Comparison of ENCODE assay signal across 8 cellular contexts in the genomic region with DNA sequence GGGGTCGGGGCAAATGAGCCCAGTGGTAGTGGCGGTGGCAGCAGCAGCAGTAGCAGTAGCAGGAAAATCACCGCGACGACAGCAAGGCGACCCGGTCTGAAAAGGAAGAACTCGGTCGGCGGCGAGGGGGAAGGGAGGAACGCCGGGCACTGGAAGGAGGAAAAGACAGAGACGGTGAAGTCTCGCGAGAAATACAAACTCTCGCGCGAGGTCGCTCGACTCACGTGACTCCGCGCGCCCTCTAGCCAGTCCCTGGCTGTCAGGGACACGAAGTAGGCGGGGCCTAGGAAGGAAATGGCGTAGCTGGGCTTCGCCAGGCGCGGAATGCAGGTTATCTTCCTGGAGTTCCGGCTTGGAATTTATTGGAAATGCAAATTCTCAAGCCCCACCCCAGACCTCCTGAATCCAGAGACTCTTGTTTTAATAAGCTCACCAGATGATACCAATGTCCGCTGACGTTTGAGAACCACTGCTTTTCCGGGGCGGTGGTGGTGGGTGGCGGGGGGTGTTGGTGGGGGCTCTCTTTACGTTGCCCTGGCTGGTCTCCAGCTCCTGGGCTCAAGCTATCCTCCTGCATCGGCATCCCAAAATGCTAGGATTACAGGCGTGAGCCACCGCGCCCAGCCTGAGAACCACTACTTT. TPM values are rescaled to one million over a fixed set of nuclear protein-coding genes. Genes with fewer than 3 reads are reported as not detected.
DNase-seq lines count a peak whose midpoint lies in the region; ATAC-seq and TF ChIP-seq lines count a peak whose summit lies in the region.

A gene (minus strand): TSS at position 141 of the 642 bp plus-strand sequence. CDS start 1,333 bp downstream, outside the sequence.

- peaks cover 30% of the 10 kb centered on the region in 2 donors for H3K36me3 Mint-ChIP-seq in CD14-positive monocyte

- peak; percentile 96 for DNase-seq in CD14-positive monocyte (ENCODE audit: low spot score)
- DNase-seq in NCI-H82 (lab: John Stamatoyannopoulos, UW) = peak; percentile 99
- DNase-seq in activated CD4-positive, alpha-beta T cell treated with anti-CD3 and anti-CD28 coated beads, Interleukin-2, amount 50 U/mL, for 48 hours = peak; percentile 98
- DNase-seq in dermis blood vessel endothelial cell = peak; percentile 99
- DNase-seq in left lung = peak; percentile 96 to 98
- peak; percentile 97 to 98 for DNase-seq in stimulated activated CD4-positive, alpha-beta T cell treated with anti-CD3 and anti-CD28 coated beads, Interleukin-2, amount 100 ng/mL, for 48 hours

- H3K27me3 ChIP-seq in left lung = no peaks in the 10 kb centered on the region

- intact Hi-C loops in CD14-positive monocyte (cut with micrococcal nuclease) = loop anchor here (5.0 to 10.0 kb wide), 5 partner anchors 107 to 612 kb away; a partner anchor contains a TSS
- intact Hi-C loops in left lung (cut with DNase I) = no loop called here

- H3K27ac ChIP-seq in left lung = peak within 1 kb of the TSS; percentile 91 to 92

- peak within 1 kb of the TSS; percentile 93 to 99 (median 97) for H3K27ac Mint-ChIP-seq in CD14-positive monocyte

- H3K4me3 ChIP-seq in left lung = peak within 1 kb of the TSS; percentile 73 to 87

- H3K4me1 Mint-ChIP-seq in CD14-positive monocyte = peaks cover 51% of the 10 kb centered on the region

- peaks cover 0 to 4% (median 0%) of the 10 kb centered on the region in 3 donors for H3K27me3 Mint-ChIP-seq in CD14-positive monocyte (ENCODE audit: low read depth in 3 of 3)

- ATAC-seq in GM19397 (IDR thresholded peaks at IDR 0.05; ENCODE audit: unreplicated experiment) (peak; percentile 92), HG03571 (IDR thresholded peaks at IDR 0.05; ENCODE audit: unreplicated experiment) (peak; percentile 88), left lung (peak; percentile 96)

- H3K36me3 ChIP-seq in left lung = peaks cover 0 to 27% of the 10 kb centered on the region in 2 donors

- TF ChIP-seq CTCF in CD14-positive monocyte (IDR thresholded peaks at IDR 0.05) (no peak), left lung (IDR thresholded peaks at IDR 0.05) (no peak)

- H3K9me3 ChIP-seq in left lung = no peaks in the 10 kb centered on the region

- peaks cover 11 to 65% of the 10 kb centered on the region in 2 donors for H3K4me1 ChIP-seq in left lung

- peaks cover 0 to 3% (median 0%) of the 10 kb centered on the region in 7 donors for H3K9me3 Mint-ChIP-seq in CD14-positive monocyte

- peak within 1 kb of the TSS; percentile 94 to 98 for H3K4me3 Mint-ChIP-seq in CD14-positive monocyte

RNA-seq across cellular contexts. Expression of the gene that starts here (rescaled TPM):
- polyA plus RNA-seq in CD14-positive monocyte = 10 to 100 TPM; 15.6 to 18.2 TPM
- total RNA-seq in dermis blood vessel endothelial cell = 11.9 and 14.4 TPM in 2 replicates
- total RNA-seq in left lung = 10 to 100 TPM; 24.2 to 26.2 TPM

Comparison
In these comparisons a context has a peak if more than half of its experiments do, and no peak if none do; other contexts are left out.
1. Peak in every context shown above with its lines: DNase-seq, ATAC-seq, H3K4me3 ChIP-seq and H3K27ac ChIP-seq.
2. intact Hi-C loops: an anchor here in CD14-positive monocyte (5.0 to 10.0 kb wide); none called in left lung.